In the genomic region with DNA sequence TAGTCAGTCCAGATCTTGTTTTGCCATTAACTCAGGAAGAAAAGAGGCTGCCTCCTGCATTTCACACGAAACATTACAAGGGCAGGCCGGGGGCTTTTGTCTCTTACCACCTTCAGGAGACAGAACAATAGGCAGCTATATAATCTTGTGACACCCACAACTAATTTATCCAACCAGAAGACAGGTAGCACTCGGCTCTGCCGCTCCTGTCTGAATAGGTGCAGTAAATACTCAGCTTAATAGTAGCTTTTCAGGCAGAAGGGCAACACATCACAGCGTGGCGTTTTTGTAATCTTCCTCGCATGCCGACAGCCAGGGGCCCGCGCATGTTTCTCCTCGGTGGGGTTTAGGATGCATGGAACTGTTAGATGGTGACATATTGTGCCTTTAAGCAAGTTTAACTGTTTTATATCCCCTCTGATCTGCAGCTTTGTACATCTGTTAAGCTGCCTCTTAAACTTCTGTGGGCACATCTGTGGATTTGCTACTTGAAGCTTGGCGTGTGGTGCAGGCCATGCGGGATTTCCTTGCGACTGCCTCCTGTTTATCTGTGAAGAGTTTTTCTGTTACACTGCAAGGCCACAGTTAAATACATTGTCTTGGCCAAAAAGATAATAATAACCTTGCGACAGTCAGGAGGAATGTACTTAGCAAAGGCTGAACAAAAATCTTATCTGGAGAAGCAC, we compare ENCODE assay signal across 23 cellular contexts.
A peak's percentile ranks its signal among the peaks of the same experiment; 100 is the strongest.
DNase-seq lines count a peak whose midpoint lies in the region; FAIRE-seq and TF ChIP-seq lines count a peak whose summit lies in the region.
"Had no signal": no experiment of that assay in that cellular context is flagged by ENCODE, and none has a peak within 500 bp of the region (broad histone marks: within the 10 kb centered on the region; RNA-seq: fewer than 3 reads in every experiment).

No MANE protein-coding gene starts in this region.

- no peak for TF ChIP-seq CTCF in D721Med (IDR thresholded peaks at IDR 0.05; ENCODE audit: insufficient read depth, missing control alignments)
- TF ChIP-seq CTCF in BE2C (IDR thresholded peaks at IDR 0.05; ENCODE audit: low read depth, low read length), result no peak

- no peak overlapping the region for H2BK5ac ChIP-seq in mesendoderm (ENCODE audit: low read length)

- H3K79me1 ChIP-seq in mesendoderm (ENCODE audit: low read length), result no peaks in the 10 kb centered on the region

- no peak overlapping the region for H3K9ac ChIP-seq in mesendoderm (ENCODE audit: low read length)

- H3K36me3 ChIP-seq in mesendoderm (ENCODE audit: control insufficient read depth, insufficient read depth, low read length) (no peaks in the 10 kb centered on the region), BE2C (no peaks in the 10 kb centered on the region)
- H3K36me3 ChIP-seq: esophagus squamous epithelium, vagina had no signal

- TF ChIP-seq POLR2A in GM12891 (IDR thresholded peaks at IDR 0.05; ENCODE audit: low read depth, low read length), result no peak

- H3K18ac ChIP-seq in mesendoderm (ENCODE audit: low read length), result no peak overlapping the region

- no CpG with 5 or more reads among the region's 15 CpGs for WGBS in mesendoderm (ENCODE audit: extremely low coverage, insufficient coverage, low lambda C conversion rate)

- H3K4me2 ChIP-seq in mesendoderm (ENCODE audit: low read length), result no peak overlapping the region

- H3K4ac ChIP-seq in mesendoderm (ENCODE audit: low read depth, low read length), result no peak overlapping the region

- H3K79me2 ChIP-seq in mesendoderm (ENCODE audit: control insufficient read depth, insufficient read depth, low read length), result no peaks in the 10 kb centered on the region

- H3K56ac ChIP-seq in mesendoderm (ENCODE audit: low read length), result no peak overlapping the region

- H3K9me3 ChIP-seq in BE2C, result no peaks in the 10 kb centered on the region
- H3K9me3 ChIP-seq: esophagus squamous epithelium, vagina had no signal

- FAIRE-seq in D721Med (lab: Jason Lieb, UNC) (peak; percentile 77), GM12891 (lab: Jason Lieb, UNC) (no peak)
- FAIRE-seq: astrocyte had no signal

- H3K27me3 ChIP-seq in mesendoderm (ENCODE audit: insufficient read depth, low read length, poor library complexity), result no peaks in the 10 kb centered on the region
- H3K27me3 ChIP-seq in BE2C, result peaks cover 61% of the 10 kb centered on the region
- H3K27me3 ChIP-seq: vagina had no signal

- H2BK15ac ChIP-seq in mesendoderm (replicated peaks; ENCODE audit: low read depth), result no peak overlapping the region

- H4K5ac ChIP-seq in mesendoderm (ENCODE audit: low read length), result no peak overlapping the region

- DNase-seq in D721Med (ENCODE audit: insufficient read length, low spot score) (no peak), NCI-H146 (lab: John Stamatoyannopoulos, UW) (peak; percentile 54), NCI-H748 (lab: John Stamatoyannopoulos, UW; ENCODE audit: unreplicated experiment) (peak; percentile 68), mesendoderm (peak; percentile 25), NCI-H187 (lab: John Stamatoyannopoulos, UW) (no peak), BE2C (no peak), GM12891 (ENCODE audit: insufficient read length, low spot score) (no peak)
- no peak for DNase-seq in activated naive CD4-positive, alpha-beta T cell treated with anti-CD3 and anti-CD28 coated beads, Interleukin-2, amount 50 U/mL, for 16 hours
- DNase-seq: activated CD4-positive, alpha-beta T cell treated with anti-CD3 and anti-CD28 coated beads, Interleukin-2, amount 50 U/mL, for 48 hours; activated naive CD4-positive, alpha-beta T cell treated with anti-CD3 and anti-CD28 coated beads for 36 hours; CD4-positive, alpha-beta T cell; effector CD8-positive, alpha-beta T cell; esophagus squamous epithelium; KBM-7; left colon; NCI-H1092; NCI-H446; nephron progenitor cell; PC-3; SHP77 treated with DMSO at 0.1 percent for 48 hours; T-cell had no signal

- H3K23ac ChIP-seq in mesendoderm (ENCODE audit: low read length), result no peak overlapping the region

- H4K8ac ChIP-seq in mesendoderm (ENCODE audit: low read depth, low read length), result no peak overlapping the region

- H2BK120ac ChIP-seq in mesendoderm (ENCODE audit: low read depth, low read length), result no peak overlapping the region

- no peak overlapping the region for H3K27ac ChIP-seq in mesendoderm (ENCODE audit: low read depth, low read length)
- H3K27ac ChIP-seq: esophagus squamous epithelium, vagina had no signal

- H3K4me3 ChIP-seq in mesendoderm (ENCODE audit: low read length) (no peak overlapping the region), BE2C (ENCODE audit: low read depth, low read length) (no peak overlapping the region)
- H3K4me3 ChIP-seq: esophagus squamous epithelium, vagina had no signal

- H2AK5ac ChIP-seq in mesendoderm (ENCODE audit: low read length), result no peak overlapping the region

- H3K4me1 ChIP-seq in mesendoderm (ENCODE audit: control insufficient read depth, low read depth, low read length) (no peaks in the 10 kb centered on the region), BE2C (no peaks in the 10 kb centered on the region)
- H3K4me1 ChIP-seq: esophagus squamous epithelium, vagina had no signal

TF ChIP-seq in GM12891, 5 proteins besides CTCF, POLR2A, EP300 and RAD21:
- TF ChIP-seq POLR2AphosphoS5 (IDR thresholded peaks at IDR 0.05; ENCODE audit: low read depth, low read length) (no peak), PAX5 (IDR thresholded peaks at IDR 0.05; ENCODE audit: insufficient read depth, low read length, severe bottlenecking) (no peak), TAF1 (IDR thresholded peaks at IDR 0.05; ENCODE audit: low read depth, low read length) (no peak), SPI1 (IDR thresholded peaks at IDR 0.05; ENCODE audit: low read depth, low read length) (no peak), POU2F2 (IDR thresholded peaks at IDR 0.05; ENCODE audit: low read depth, low read length) (no peak)
TF ChIP-seq in GM12891: peak in this region for 0.

Comparison
In these comparisons a context has a peak if more than half of its experiments do, and no peak if none do; other contexts are left out.
1. DNase-seq: peak in NCI-H146 (single experiment), NCI-H748 (single experiment) and mesendoderm (single experiment); none in D721Med (single experiment), NCI-H187 (0 of 2), BE2C (single experiment), GM12891 (single experiment) and activated naive CD4-positive, alpha-beta T cell treated with anti-CD3 and anti-CD28 coated beads, Interleukin-2, amount 50 U/mL, for 16 hours (single experiment).